10 cellular contexts compared by ENCODE assay signal in the genomic region with DNA sequence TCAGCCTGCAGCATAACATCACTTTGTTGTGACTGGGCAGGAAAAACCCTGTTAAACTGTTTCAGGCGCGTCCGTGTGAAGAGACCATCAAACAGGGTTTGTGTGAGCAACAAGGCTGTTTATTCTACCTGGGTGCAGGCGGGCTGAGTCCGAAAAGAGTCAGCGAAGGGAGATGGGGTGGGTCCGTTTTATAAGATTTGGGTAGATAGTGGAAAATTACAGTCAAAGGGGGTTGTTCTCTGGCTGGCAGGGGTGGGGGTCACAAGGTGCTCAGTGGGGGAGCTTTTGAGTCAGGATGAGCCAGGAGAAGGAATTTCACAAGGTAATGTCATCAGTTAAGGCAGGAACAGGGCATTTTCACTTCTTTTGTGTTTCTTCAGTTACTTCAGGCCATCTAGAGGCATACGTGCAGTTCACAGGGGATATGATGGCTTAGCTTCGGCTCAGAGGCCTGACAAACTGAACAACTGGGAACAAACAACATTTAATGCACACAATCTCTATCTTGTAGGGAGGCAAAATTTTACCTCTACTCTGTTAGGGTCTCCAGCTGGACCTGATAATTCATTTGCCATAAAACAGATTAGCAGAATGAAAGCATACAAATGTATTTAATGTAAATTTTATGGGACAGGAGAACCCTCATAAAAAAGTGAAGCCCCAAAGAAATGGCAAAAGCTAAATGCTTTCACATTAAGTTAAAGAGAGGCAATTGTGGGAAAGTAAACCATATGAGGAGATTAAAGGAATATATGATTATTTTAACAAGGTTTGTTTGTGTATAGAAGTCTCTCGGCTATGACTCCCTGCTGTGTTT. TPM values are rescaled to one million over a fixed set of nuclear protein-coding genes. Genes with fewer than 3 reads are reported as not detected.
DNase-seq lines count a peak whose midpoint lies in the region; ATAC-seq, FAIRE-seq and TF ChIP-seq lines count a peak whose summit lies in the region.
"Had no signal": no experiment of that assay in that cellular context is flagged by ENCODE, and none has a peak within 500 bp of the region (broad histone marks: within the 10 kb centered on the region; RNA-seq: fewer than 3 reads in every experiment).

No MANE protein-coding gene starts in this region.

- no peak for FAIRE-seq in endothelial cell of umbilical vein (lab: Jason Lieb, UNC)

- POLR2A ChIA-PET in endothelial cell of umbilical vein (lab: Charles Lee) = interaction anchor here (4.2 to 4.8 kb wide), 2 partner anchors 8 to 17 kb away, joined by 33 to 84 read pairs; a partner anchor contains a TSS

- H3K9ac ChIP-seq in endothelial cell of umbilical vein (replicated peaks; ENCODE audit: extremely low read depth, insufficient read depth, low read length) = no peak overlapping the region

- ATAC-seq in RWPE2 (ENCODE audit: low read depth) = no peak
- no peak for ATAC-seq in Right ventricle myocardium superior (ENCODE audit: poor library complexity)
- no peak for ATAC-seq in HG03378 (IDR thresholded peaks at IDR 0.05; ENCODE audit: unreplicated experiment)
- ATAC-seq: right cardiac atrium had no signal

- no peak overlapping the region for H3K4me3 ChIP-seq in RWPE2 (ENCODE audit: severe bottlenecking)
- no peak overlapping the region for H3K4me3 ChIP-seq in endothelial cell of umbilical vein (replicated peaks in 1 of 3; ENCODE audit: insufficient read depth in 1 of 3, low read depth in 1 of 3, low read length in 3 of 3)
- no peak overlapping the region for H3K4me3 ChIP-seq in vagina

- no peaks in the 10 kb centered on the region for H3K27me3 ChIP-seq in RWPE2 (ENCODE audit: insufficient read depth, poor library complexity, severe bottlenecking)
- no peaks in the 10 kb centered on the region for H3K27me3 ChIP-seq in endothelial cell of umbilical vein (ENCODE audit: control insufficient read depth in 2 of 2, insufficient read depth in 2 of 2, low read length in 2 of 2)
- no peaks in the 10 kb centered on the region for H3K27me3 ChIP-seq in vagina

- no peaks in the 10 kb centered on the region for H4K20me1 ChIP-seq in endothelial cell of umbilical vein (replicated peaks; ENCODE audit: control insufficient read depth, extremely low read depth, insufficient read depth, low read length)

- H3K4me2 ChIP-seq in endothelial cell of umbilical vein (ENCODE audit: insufficient read depth, low read length) = no peak overlapping the region

- H3K9me3 ChIP-seq in RWPE2 (ENCODE audit: severe bottlenecking) (no peaks in the 10 kb centered on the region), endothelial cell of umbilical vein (replicated peaks; ENCODE audit: control insufficient read depth, insufficient read depth, low read length) (no peaks in the 10 kb centered on the region), vagina (no peaks in the 10 kb centered on the region)

- no peak for TF ChIP-seq CTCF in 22Rv1 (IDR thresholded peaks at IDR 0.05)
- no peak for TF ChIP-seq CTCF in RWPE2 (IDR thresholded peaks at IDR 0.05; ENCODE audit: poor library complexity, severe bottlenecking)
- no peak for TF ChIP-seq CTCF in endothelial cell of umbilical vein (IDR thresholded peaks at IDR 0.05; ENCODE audit: extremely low read depth in 1 of 2, insufficient read depth in 1 of 2, low read depth in 1 of 2, low read length in 2 of 2)
- no peak for TF ChIP-seq CTCF in vagina (IDR thresholded peaks at IDR 0.05)

- intact Hi-C loops in endothelial cell of umbilical vein (cut with micrococcal nuclease) = loop anchor here (5.0 to 10.0 kb wide), 3 partner anchors 526 to 1806 kb away; a partner anchor contains a TSS
- intact Hi-C loops in Right ventricle myocardium superior (cut with DNase I) = no loop called here
- intact Hi-C loops in vagina (cut with DNase I) = loop anchor here (10.0 kb wide), 3 partner anchors 256 to 1106 kb away; a partner anchor contains a TSS

- H3K79me2 ChIP-seq in endothelial cell of umbilical vein (ENCODE audit: control insufficient read depth, insufficient read depth, low read length) = no peaks in the 10 kb centered on the region

- H3K4me1 ChIP-seq in RWPE2 (ENCODE audit: insufficient read depth, poor library complexity, severe bottlenecking) (peaks cover 18% of the 10 kb centered on the region), endothelial cell of umbilical vein (ENCODE audit: control insufficient read depth, extremely low read depth, insufficient read depth, low read length) (peaks cover 29% of the 10 kb centered on the region), vagina (peaks cover 25% of the 10 kb centered on the region)

- CTCF ChIA-PET in endothelial cell of umbilical vein (lab: Charles Lee) = no interaction called here

- H3K9me1 ChIP-seq in endothelial cell of umbilical vein (replicated peaks; ENCODE audit: control insufficient read depth, extremely low read depth, insufficient read depth, low read length) = no peaks in the 10 kb centered on the region

- no TSS peak for BruUV-seq in endothelial cell of umbilical vein (replicated peaks; lab: Mats Ljungman, UMichigan)

- DNase-seq in ELF-1 (ENCODE audit: low read depth, low spot score) (peak; percentile 62), RWPE2 (ENCODE audit: low spot score) (no peak), endothelial cell of umbilical vein (ENCODE audit: low read depth, low spot score) (no peak), MV-4-11 (lab: John Stamatoyannopoulos, UW) (no peak), Right ventricle myocardium superior (no peak), vagina (ENCODE audit: extremely low spot score in 2 of 2) (no peak)
- DNase-seq: right cardiac atrium, SIG-M5 had no signal

- peak overlapping the region; percentile 100 for H3K27ac ChIP-seq in 22Rv1
- H3K27ac ChIP-seq in RWPE2 (ENCODE audit: poor library complexity, severe bottlenecking) = peak overlapping the region; percentile 94
- no peak overlapping the region for H3K27ac ChIP-seq in endothelial cell of umbilical vein (ENCODE audit: insufficient read depth, low read depth, low read length)
- H3K27ac ChIP-seq in vagina = no peak overlapping the region

- H3K36me3 ChIP-seq in RWPE2 (ENCODE audit: low read depth) = no peaks in the 10 kb centered on the region
- no peaks in the 10 kb centered on the region for H3K36me3 ChIP-seq in endothelial cell of umbilical vein (ENCODE audit: control insufficient read depth in 2 of 2, extremely low read depth in 1 of 2, insufficient read depth in 2 of 2, low read length in 2 of 2)
- H3K36me3 ChIP-seq in vagina = no peaks in the 10 kb centered on the region

- dilution Hi-C loops in endothelial cell of umbilical vein (cut with MboI; ENCODE audit: extremely low pct_ligation_motif_present, low sequenced_read_pairs) = no loop called here

- no peak for TF ChIP-seq POLR2A in endothelial cell of umbilical vein (IDR thresholded peaks at IDR 0.05; ENCODE audit: low read depth, low read length)
- no peak for TF ChIP-seq POLR2A in vagina (IDR thresholded peaks at IDR 0.05)

- H2AFZ ChIP-seq in endothelial cell of umbilical vein (ENCODE audit: low read depth, low read length) = peak overlapping the region; percentile 11

TF ChIP-seq in endothelial cell of umbilical vein, 7 proteins besides CTCF, POLR2A, EP300 and RAD21:
- TF ChIP-seq GATA2 (IDR thresholded peaks at IDR 0.05; ENCODE audit: insufficient read depth, insufficient read length, low read depth, low read length) = no peak
- no peak for TF ChIP-seq JUN (IDR thresholded peaks at IDR 0.05; ENCODE audit: borderline replicate concordance, insufficient read depth, insufficient read length, low read depth)
- TF ChIP-seq MYC (IDR thresholded peaks at IDR 0.05; ENCODE audit: low read depth, low read length) = no peak
- no peak for TF ChIP-seq FOS (IDR thresholded peaks at IDR 0.05; ENCODE audit: borderline replicate concordance, insufficient read depth, low read length)
- TF ChIP-seq, protein P1, sequence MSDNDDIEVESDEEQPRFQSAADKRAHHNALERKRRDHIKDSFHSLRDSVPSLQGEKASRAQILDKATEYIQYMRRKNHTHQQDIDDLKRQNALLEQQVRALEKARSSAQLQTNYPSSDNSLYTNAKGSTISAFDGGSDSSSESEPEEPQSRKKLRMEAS (IDR thresholded peaks at IDR 0.05; ENCODE audit: insufficient read depth, insufficient read length) = no peak
- TF ChIP-seq EZH2 (IDR thresholded peaks at IDR 0.05; ENCODE audit: borderline replicate concordance, low read depth, low read length, severe bottlenecking) = no peak
- no peak for TF ChIP-seq POLR2AphosphoS5 (IDR thresholded peaks at IDR 0.05; ENCODE audit: insufficient read depth, low read depth, low read length)
TF ChIP-seq in endothelial cell of umbilical vein: peak in this region for 0.

RNA-seq across cellular contexts. Expression of a gene that starts 58.3 kb away (rescaled TPM):
- total RNA-seq in endothelial cell of umbilical vein = 5.6 and 6.3 TPM in 2 replicates
- polyA plus RNA-seq in endothelial cell of umbilical vein = 5.4 and 8.1 TPM in 2 replicates
- 5.6 and 6.1 TPM in 2 replicates for polyA plus RNA-seq in endothelial cell of umbilical vein (2011; cell fraction: cytosol; rRNA removed)
- 8.0 and 9.1 TPM in 2 replicates for polyA plus RNA-seq in endothelial cell of umbilical vein (2011; cell fraction: nucleus; rRNA removed)
- polyA plus RNA-seq in endothelial cell of umbilical vein (2012) = 5.1 and 5.8 TPM in 2 replicates
- polyA minus RNA-seq in endothelial cell of umbilical vein = 8.0 and 18.5 TPM in 2 replicates
- polyA minus RNA-seq in endothelial cell of umbilical vein (2011; cell fraction: cytosol; rRNA and poly(A)+ RNA removed) = 9.4 TPM
- polyA minus RNA-seq in endothelial cell of umbilical vein (2011; cell fraction: nucleus; rRNA and poly(A)+ RNA removed) = 3.7 and 3.9 TPM in 2 replicates
- 5.2 TPM for total RNA-seq in Right ventricle myocardium superior
- total RNA-seq in vagina = 7.6 TPM

Comparison
In these comparisons a context has a peak if more than half of its experiments do, and no peak if none do; other contexts are left out.
1. H3K27ac ChIP-seq: peak in 22Rv1 (single experiment) and RWPE2 (single experiment); none in endothelial cell of umbilical vein (single experiment) and vagina (single experiment).